In genomic region chr1:245694476-245695195, GRCh38 we compare ENCODE assay signal across 16 cellular contexts.
DNase-seq lines count a peak whose midpoint lies in the region; ATAC-seq and TF ChIP-seq lines count a peak whose summit lies in the region.
"Had no signal": no experiment of that assay in that cellular context is flagged by ENCODE, and none has a peak within 500 bp of the region (broad histone marks: within the 10 kb centered on the region; RNA-seq: fewer than 3 reads in every experiment).

No MANE protein-coding gene starts in this region.

- DNase-seq in G401 (ENCODE audit: low spot score) (peak; percentile 21), neural crest cell (ENCODE audit: low read depth, low spot score) (no peak), SW480 (ENCODE audit: low spot score) (no peak), SKM-1 (lab: John Stamatoyannopoulos, UW; ENCODE audit: unreplicated experiment) (no peak)
- no peak for DNase-seq in stimulated activated naive B cell treated with anti-CD40 and anti-IgM and Interleukin-4, amounts not matched to agents 10 μg/mL and 1 μg/mL and 100 μg/mL, for 72 hours
- DNase-seq: 8988T; CD4-positive, alpha-beta memory T cell; DMS153; DMS79; GF-D8; HCEC 1CT had no signal

- no peak overlapping the region for H3K4me3 Mint-ChIP-seq in neural crest cell
- no peak overlapping the region for H3K4me3 Mint-ChIP-seq in stimulated activated naive B cell treated with anti-CD40 and anti-IgM and Interleukin-4, amounts not matched to agents 10 μg/mL and 1 μg/mL and 100 μg/mL, for 72 hours
- H3K4me3 Mint-ChIP-seq: CD14-positive monocyte; CD4-positive, alpha-beta memory T cell; GM23338 had no signal

- no peaks in the 10 kb centered on the region for H3K4me1 Mint-ChIP-seq in neural crest cell
- peaks cover 11 to 13% of the 10 kb centered on the region in 2 donors for H3K4me1 Mint-ChIP-seq in stimulated activated naive B cell treated with anti-CD40 and anti-IgM and Interleukin-4, amounts not matched to agents 10 μg/mL and 1 μg/mL and 100 μg/mL, for 72 hours
- H3K4me1 Mint-ChIP-seq: CD4-positive, alpha-beta memory T cell; GM23338 had no signal

- H3K27ac Mint-ChIP-seq in neural crest cell (ENCODE audit: unreplicated experiment) = peak overlapping the region; percentile 64
- H3K27ac Mint-ChIP-seq in stimulated activated naive B cell treated with anti-CD40 and anti-IgM and Interleukin-4, amounts not matched to agents 10 μg/mL and 1 μg/mL and 100 μg/mL, for 72 hours = peak overlapping the region; percentile 25
- H3K27ac Mint-ChIP-seq: CD14-positive monocyte; CD4-positive, alpha-beta memory T cell; GM23338 had no signal

- no peaks in the 10 kb centered on the region for H3K27me3 Mint-ChIP-seq in neural crest cell (ENCODE audit: low read depth)
- H3K27me3 Mint-ChIP-seq in stimulated activated naive B cell treated with anti-CD40 and anti-IgM and Interleukin-4, amounts not matched to agents 10 μg/mL and 1 μg/mL and 100 μg/mL, for 72 hours = peaks cover 1 to 10% of the 10 kb centered on the region in 2 donors
- H3K27me3 Mint-ChIP-seq: CD4-positive, alpha-beta memory T cell had no signal

- no peaks in the 10 kb centered on the region for H3K36me3 Mint-ChIP-seq in neural crest cell (ENCODE audit: low read depth)
- H3K36me3 Mint-ChIP-seq in stimulated activated naive B cell treated with anti-CD40 and anti-IgM and Interleukin-4, amounts not matched to agents 10 μg/mL and 1 μg/mL and 100 μg/mL, for 72 hours = peaks cover under 1 to 22% of the 10 kb centered on the region in 2 donors
- H3K36me3 Mint-ChIP-seq: CD4-positive, alpha-beta memory T cell had no signal

- ATAC-seq in esophagus mucosa (peak; percentile 49), HG02759 (IDR thresholded peaks at IDR 0.05; ENCODE audit: unreplicated experiment) (no peak)
- ATAC-seq in stimulated activated naive B cell treated with anti-CD40 and anti-IgM and Interleukin-4, amounts not matched to agents 10 μg/mL and 1 μg/mL and 100 μg/mL, for 72 hours (replicated peaks) = no peak
- ATAC-seq: GM23338, HepG2 had no signal

- no peak for TF ChIP-seq CTCF in neural crest cell (conservative IDR thresholded peaks at IDR 0.05)

- in situ Hi-C loops in G401 (cut with HindIII; ENCODE audit: low sequenced_read_pairs) = no loop called here

- no peaks in the 10 kb centered on the region for H3K9me3 Mint-ChIP-seq in neural crest cell
- H3K9me3 Mint-ChIP-seq in stimulated activated naive B cell treated with anti-CD40 and anti-IgM and Interleukin-4, amounts not matched to agents 10 μg/mL and 1 μg/mL and 100 μg/mL, for 72 hours = no peaks in the 10 kb centered on the region
- H3K9me3 Mint-ChIP-seq: GM23338 had no signal
